ENCODE assay signal across 1 cellular context in genomic region chr1:30731806-30732276, GRCh38.
TF ChIP-seq lines count a peak whose summit lies in the region.

No MANE protein-coding gene starts in this region.

TF ChIP-seq in K562, 482 proteins besides CTCF, POLR2A, EP300 and RAD21 (continued from another document and continues in another):
- TF ChIP-seq ZNF318 (IDR thresholded peaks at IDR 0.05; ENCODE audit: borderline replicate concordance in 1 of 2, low read depth in 1 of 2) (no peak), MECOM (CRISPR knock-in tag; IDR thresholded peaks at IDR 0.05) (0 out of 2 replicates have a peak, but pooled peaks have one; percentile 40), ZNF740 (CRISPR knock-in tag; IDR thresholded peaks at IDR 0.05) (peak; percentile 69; the same call in 1 of the 2 replicates), ZNF740 (tag; IDR thresholded peaks at IDR 0.05) (no peak), NBN (IDR thresholded peaks at IDR 0.05; ENCODE audit: low read depth) (no peak), FOXO4 (CRISPR knock-in tag; IDR thresholded peaks at IDR 0.05) (0 out of 2 replicates have a peak, but pooled peaks have one; percentile 18), ZNF239 (CRISPR knock-in tag; IDR thresholded peaks at IDR 0.05) (peak; percentile 47; the same call in 1 of the 2 replicates), TCFL5 (CRISPR knock-in tag; conservative IDR thresholded peaks at IDR 0.05) (no peak), MEIS2 (IDR thresholded peaks at IDR 0.05; ENCODE audit: partially characterized antibody) (no peak), MAFF (IDR thresholded peaks at IDR 0.05; ENCODE audit: low read length) (no peak), ARID3B (CRISPR knock-in tag; IDR thresholded peaks at IDR 0.05; ENCODE audit: borderline replicate concordance) (peak; percentile 86), ATF3 (IDR thresholded peaks at IDR 0.05) (no peak), ATF3 (CRISPR knock-in tag; conservative IDR thresholded peaks at IDR 0.05) (no peak), CREBBP (IDR thresholded peaks at IDR 0.05; ENCODE audit: low read depth, low read length) (no peak), CHCHD3 (CRISPR knock-in tag; IDR thresholded peaks at IDR 0.05) (no peak), ATF6 (CRISPR knock-in tag; IDR thresholded peaks at IDR 0.05) (no peak), NFATC3 (IDR thresholded peaks at IDR 0.05) (no peak), CTBP1 (IDR thresholded peaks at IDR 0.05; ENCODE audit: borderline replicate concordance) (peak; percentile 70; the same call in 1 of the 2 replicates), ZNF395 (CRISPR knock-in tag; IDR thresholded peaks at IDR 0.05) (no peak), CHAMP1 (IDR thresholded peaks at IDR 0.05) (no peak), MCM3 (IDR thresholded peaks at IDR 0.05) (no peak), XRCC4 (IDR thresholded peaks at IDR 0.05; ENCODE audit: extremely low read depth, insufficient read depth, insufficient read length) (no peak), FOXA1 (IDR thresholded peaks at IDR 0.05; ENCODE audit: borderline replicate concordance) (no peak), BMI1 (IDR thresholded peaks at IDR 0.05; ENCODE audit: low read length) (no peak), NFXL1 (CRISPR knock-in tag; IDR thresholded peaks at IDR 0.05) (no peak), ZHX1 (conservative IDR thresholded peaks at IDR 0.05; ENCODE audit: low read length) (no peak), HMG20A (CRISPR knock-in tag; conservative IDR thresholded peaks at IDR 0.05) (no peak), HDAC2 (IDR thresholded peaks at IDR 0.05) (peak; percentile 44; the same call in 1 of the 2 replicates), HDAC1 (IDR thresholded peaks at IDR 0.05) (peak in 1 of 2 experiments; percentile 80; a peak in 2 of 4 replicates), KDM1A (IDR thresholded peaks at IDR 0.05) (no peak), MAFG (tag; conservative IDR thresholded peaks at IDR 0.05) (no peak), ZC3H4 (CRISPR knock-in tag; IDR thresholded peaks at IDR 0.05; ENCODE audit: borderline replicate concordance) (no peak), POLR2B (IDR thresholded peaks at IDR 0.05; ENCODE audit: low read depth, partially characterized antibody) (peak; percentile 57), ATF1 (CRISPR knock-in tag; IDR thresholded peaks at IDR 0.05) (no peak), ATF1 (tag; IDR thresholded peaks at IDR 0.05) (no peak), CHD4 (IDR thresholded peaks at IDR 0.05; ENCODE audit: insufficient read depth, insufficient replicate concordance, low read depth, low read length, poor library complexity, severe bottlenecking) (no peak)
